In genomic region chr6:119241540-119242309, GRCh38 we compare ENCODE assay signal across 16 cellular contexts.
"Had no signal": no experiment of that assay in that cellular context is flagged by ENCODE, and none has a peak within 500 bp of the region (broad histone marks: within the 10 kb centered on the region; RNA-seq: fewer than 3 reads in every experiment).

No MANE protein-coding gene starts in this region.

- H3K9me3 ChIP-seq: ascending aorta, suprapubic skin had no signal

- H3K4me3 ChIP-seq: ascending aorta, coronary artery, suprapubic skin had no signal

- ATAC-seq: activated CD8-positive, alpha-beta memory T cell treated with anti-CD3 and anti-CD28 coated beads, Interleukin-2, amount 10 ng/mL, durations not matched to agents 7 days and 5 days; activated naive CD8-positive, alpha-beta T cell treated with anti-CD3 and anti-CD28 coated beads, Interleukin-2, amount 50 U/mL, for 24 hours; esophagus mucosa; natural killer cell treated with Interleukin-12 subunit alpha and Interleukin-12 subunit beta and Interleukin-15 and Interleukin-18, amount 100 ng/mL, for 72 hours; stimulated activated naive CD8-positive, alpha-beta T cell treated with anti-CD3 and anti-CD28 coated beads, Interleukin-15, Interleukin-2, amounts not matched to agents 100 U/mL and 50 U/mL, for 24 hours had no signal

- H3K27me3 ChIP-seq: ascending aorta, suprapubic skin had no signal

- H3K4me1 ChIP-seq: ascending aorta had no signal

- H3K36me3 ChIP-seq: suprapubic skin had no signal

- H3K27ac ChIP-seq: ascending aorta, suprapubic skin had no signal

- DNase-seq: activated B cell treated with CpG ODN at 0.5 μM for 24 hours; activated CD4-positive, alpha-beta memory T cell treated with anti-CD3 and anti-CD28 coated beads, Interleukin-2, amount 10 ng/mL, durations not matched to agents 7 days and 5 days; activated CD4-positive, alpha-beta T cell treated with anti-CD3 and anti-CD28 coated beads for 48 hours; activated CD8-positive, alpha-beta memory T cell treated with anti-CD3 and anti-CD28 coated beads, Interleukin-2, amount 10 ng/mL, durations not matched to agents 7 days and 5 days; activated naive CD4-positive, alpha-beta T cell treated with anti-CD3 and anti-CD28 coated beads, Interleukin-2, amount 10 ng/mL, durations not matched to agents 7 days and 5 days; activated naive CD8-positive, alpha-beta T cell treated with anti-CD3 and anti-CD28 coated beads, Interleukin-2, amount 50 U/mL, for 24 hours; nucleus accumbens; retina; stimulated activated naive CD8-positive, alpha-beta T cell treated with anti-CD3 and anti-CD28 coated beads, Interleukin-15, Interleukin-2, amounts not matched to agents 100 U/mL and 50 U/mL, for 24 hours; T-helper 1 cell; T-helper 9 cell had no signal
